ENCODE assay signal across 1 cellular context in the genomic region with DNA sequence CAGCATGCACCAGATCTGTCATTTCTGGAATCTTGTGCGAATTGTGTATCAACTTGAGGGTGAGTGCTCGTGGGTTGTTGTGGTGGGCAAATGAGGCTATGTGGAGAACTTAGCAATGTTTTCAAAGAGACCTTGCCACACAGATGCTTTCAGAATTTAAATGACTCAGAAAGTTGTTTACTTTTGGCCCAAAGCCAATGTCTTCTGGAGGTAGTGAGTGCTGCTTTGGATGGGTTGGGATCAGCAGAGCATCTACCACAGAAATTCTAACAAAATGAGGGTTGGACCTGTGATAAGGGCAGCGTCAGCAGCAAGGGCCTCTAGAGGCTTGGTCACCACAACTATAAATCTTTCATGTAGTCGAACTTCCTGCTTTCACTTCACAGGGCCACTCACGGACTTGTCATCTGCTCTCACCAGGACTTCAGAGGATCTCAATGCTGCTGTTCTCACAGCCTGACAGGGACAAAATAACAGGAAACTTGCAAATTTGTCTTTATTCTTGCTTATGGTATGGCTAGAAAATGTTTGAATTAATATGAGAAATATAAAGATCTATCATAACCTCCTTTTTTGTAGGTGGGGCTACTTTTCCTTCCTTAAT.
TF ChIP-seq lines count a peak whose summit lies in the region.

No MANE protein-coding gene starts in this region.

TF ChIP-seq in K562, 482 proteins besides CTCF, POLR2A, EP300 and RAD21 (continued from another document):
- TF ChIP-seq ZNF324 (CRISPR knock-in tag; IDR thresholded peaks at IDR 0.05) (no peak), SIN3A (IDR thresholded peaks at IDR 0.05; ENCODE audit: borderline replicate concordance in 2 of 2, control insufficient read depth in 1 of 2, low read depth in 2 of 2, low read length in 2 of 2) (no peak), NFIC (IDR thresholded peaks at IDR 0.05) (peak; percentile 95), TEAD4 (IDR thresholded peaks at IDR 0.05; ENCODE audit: low read length) (peak; percentile 57; the same call in 1 of the 2 replicates), TEAD4 (CRISPR knock-in tag; IDR thresholded peaks at IDR 0.05; ENCODE audit: borderline replicate concordance) (no peak)
